In the genomic region with DNA sequence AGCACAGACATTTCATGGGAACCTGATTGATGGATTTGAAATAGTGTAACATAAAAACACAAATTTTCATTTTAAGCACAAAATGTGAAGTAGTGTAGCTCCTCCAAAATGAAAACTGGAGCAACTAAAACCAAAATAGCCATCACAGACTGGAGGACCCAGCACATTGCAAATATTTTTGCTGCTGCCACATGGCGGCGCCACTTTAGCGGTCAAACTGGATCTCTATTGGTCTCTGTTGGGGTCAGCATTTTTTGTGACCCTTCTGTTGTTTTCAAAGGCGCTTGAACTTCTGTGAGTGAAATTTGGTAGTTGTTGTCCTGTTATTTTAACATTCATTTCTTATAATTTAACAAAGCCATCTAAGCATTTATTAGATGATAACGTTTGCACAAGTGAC, we compare ENCODE assay signal across 13 cellular contexts.
DNase-seq lines count a peak whose midpoint lies in the region; ATAC-seq and TF ChIP-seq lines count a peak whose summit lies in the region.
"Had no signal": no experiment of that assay in that cellular context is flagged by ENCODE, and none has a peak within 500 bp of the region (broad histone marks: within the 10 kb centered on the region; RNA-seq: fewer than 3 reads in every experiment).

No MANE protein-coding gene starts in this region.

- no peak overlapping the region for H3K4me3 ChIP-seq in cardiac muscle cell
- H3K4me3 ChIP-seq in NB4 (ENCODE audit: low read depth, low read length) = no peak overlapping the region
- H3K4me3 ChIP-seq in endodermal cell (ENCODE audit: low read length) = no peak overlapping the region
- H3K4me3 ChIP-seq: Peyer's patch had no signal

- no peak overlapping the region for H3K27ac ChIP-seq in cardiac muscle cell
- no peak overlapping the region for H3K27ac ChIP-seq in endodermal cell (ENCODE audit: low read depth, low read length)
- H3K27ac ChIP-seq: Peyer's patch had no signal

- no peaks in the 10 kb centered on the region for H3K36me3 ChIP-seq in cardiac muscle cell
- H3K36me3 ChIP-seq in endodermal cell (ENCODE audit: control insufficient read depth, insufficient read depth, low read length) = no peaks in the 10 kb centered on the region
- H3K36me3 ChIP-seq: Peyer's patch had no signal

- 39% methylated on average over 4 of the region's 5 CpGs; no CpG with 5 or more reads in 1 of the 2 experiments for WGBS in endodermal cell (ENCODE audit: insufficient coverage in 1 of 2, insufficient read length in 1 of 2), 2 experiments

- H3K4me1 Mint-ChIP-seq in endodermal cell = peaks cover 2% of the 10 kb centered on the region

- intact Hi-C loops in left ventricle myocardium superior (cut with micrococcal nuclease) = no loop called here

- TF ChIP-seq POLR2A in NB4 (IDR thresholded peaks at IDR 0.05; ENCODE audit: extremely low read depth, insufficient read length) = no peak

- H3K27ac Mint-ChIP-seq in endodermal cell = no peak overlapping the region

- ATAC-seq in left ventricle myocardium superior = no peak
- ATAC-seq in GM21717 (IDR thresholded peaks at IDR 0.05; ENCODE audit: unreplicated experiment) = no peak

- no peaks in the 10 kb centered on the region for H3K4me1 ChIP-seq in cardiac muscle cell (ENCODE audit: low read depth)
- H3K4me1 ChIP-seq in endodermal cell (ENCODE audit: control insufficient read depth, insufficient read depth, low read length) = no peaks in the 10 kb centered on the region
- H3K4me1 ChIP-seq: Peyer's patch had no signal

- H3K27me3 Mint-ChIP-seq in endodermal cell (ENCODE audit: insufficient read depth) = peaks cover 6% of the 10 kb centered on the region

- no peaks in the 10 kb centered on the region for H3K36me3 Mint-ChIP-seq in endodermal cell (ENCODE audit: low read depth)

- TF ChIP-seq CTCF in cardiac muscle cell (IDR thresholded peaks at IDR 0.05; ENCODE audit: low read depth, low read length) = peak; percentile 3
- TF ChIP-seq CTCF in NB4 (IDR thresholded peaks at IDR 0.05; ENCODE audit: low read depth, low read length) = peak; percentile 62
- TF ChIP-seq CTCF in endodermal cell (conservative IDR thresholded peaks at IDR 0.05) = peak; percentile 90

- DNase-seq in cardiac muscle cell (ENCODE audit: low read depth in 1 of 2, low spot score in 1 of 2) (peak in 1 of 2 donors; percentile 42), left ventricle myocardium superior (no peak), NB4 (ENCODE audit: low read depth) (peak; percentile 12), endodermal cell (peak; percentile 85), NCI-H1092 (lab: John Stamatoyannopoulos, UW) (no peak), NCI-H1694 treated with DMSO at 0.1 percent for 48 hours (lab: John Stamatoyannopoulos, UW) (no peak), T-helper 2 cell (no peak)
- DNase-seq: activated T-cell treated with anti-CD3 and anti-CD28 coated beads, Interleukin-2, amount 50 U/mL, for 48 hours; kidney glomerular epithelial cell; NCI-H2029; Peyer's patch; stimulated activated naive CD4-positive, alpha-beta T cell treated with Interleukin-2 at 50 U/mL for 16 hours had no signal

- H3K9me3 Mint-ChIP-seq in endodermal cell = peaks cover 16% of the 10 kb centered on the region

- no peak overlapping the region for H3K4me3 Mint-ChIP-seq in endodermal cell

- H3K9me3 ChIP-seq in cardiac muscle cell (ENCODE audit: low read depth) = no peaks in the 10 kb centered on the region
- no peaks in the 10 kb centered on the region for H3K9me3 ChIP-seq in endodermal cell (ENCODE audit: control insufficient read depth, low read length)
- H3K9me3 ChIP-seq: Peyer's patch had no signal

- no peak overlapping the region for H3K9ac ChIP-seq in endodermal cell (ENCODE audit: extremely low read depth, low read length, poor library complexity, severe bottlenecking)

- no peaks in the 10 kb centered on the region for H3K27me3 ChIP-seq in cardiac muscle cell
- H3K27me3 ChIP-seq in endodermal cell (ENCODE audit: control insufficient read depth, insufficient read depth, low read length, poor library complexity, severe bottlenecking) = no peaks in the 10 kb centered on the region
- H3K27me3 ChIP-seq: Peyer's patch had no signal

Comparison
In these comparisons a context has a peak if more than half of its experiments do, and no peak if none do; other contexts are left out.
1. DNase-seq: peak in NB4 (single experiment) and endodermal cell (single experiment); none in left ventricle myocardium superior (single experiment), NCI-H1092 (single experiment), NCI-H1694 treated with DMSO at 0.1 percent for 48 hours (single experiment) and T-helper 2 cell (0 of 5).
2. CTCF ChIP-seq: peak in every context shown above with its lines; median percentile 90 in endodermal cell; 62 in NB4; 3 in cardiac muscle cell.